8 cellular contexts compared by ENCODE assay signal in genomic region chr3:57757642-57758297, GRCh38. TPM values are rescaled to one million over a fixed set of nuclear protein-coding genes. Genes with fewer than 3 reads are reported as not detected.
A peak's percentile ranks its signal among the peaks of the same experiment; 100 is the strongest.
DNase-seq lines count a peak whose midpoint lies in the region; ATAC-seq, FAIRE-seq and TF ChIP-seq lines count a peak whose summit lies in the region.

No MANE protein-coding gene starts in this region.

- no peak for TF ChIP-seq POLR2A in H1 (IDR thresholded peaks at IDR 0.05; ENCODE audit: control extremely low read depth in 1 of 2, low read depth in 2 of 2, low read length in 2 of 2)

- H3K36me3 ChIP-seq in OCI-LY1 (ENCODE audit: insufficient read depth, low read length), result peaks cover 32% of the 10 kb centered on the region
- no peaks in the 10 kb centered on the region; a peak in 1 of 8 replicates for H3K36me3 ChIP-seq in H1 (ENCODE audit: control insufficient read depth in 2 of 4, insufficient read depth in 4 of 4, low read length in 3 of 4)

- H3K9me3 Mint-ChIP-seq in nephron, result no peaks in the 10 kb centered on the region

- ATAC-seq in GM19328 (IDR thresholded peaks at IDR 0.05; ENCODE audit: unreplicated experiment), result no peak
- ATAC-seq in HG02610 (IDR thresholded peaks at IDR 0.05; ENCODE audit: unreplicated experiment), result no peak

- no peak overlapping the region for H4K5ac ChIP-seq in H1 (ENCODE audit: insufficient read length, low read depth, low read length)

- no peak overlapping the region for H3K18ac ChIP-seq in H1 (ENCODE audit: extremely low read depth, low read length)

- no peak overlapping the region for H2AFZ ChIP-seq in OCI-LY1 (ENCODE audit: low read length)
- no peak overlapping the region for H2AFZ ChIP-seq in H1 (ENCODE audit: low read length)

- peaks cover 10% of the 10 kb centered on the region for H3K23me2 ChIP-seq in H1 (ENCODE audit: low read depth, low read length)

- CTCF ChIA-PET in H1 (lab: Charles Lee; ENCODE audit: partially characterized antibody), result interaction anchor here (2.1 kb wide), 1 partner anchor 99 kb away, joined by 11 read pairs; no protein-coding TSS in a partner anchor

- peak overlapping the region; percentile 41; the same call in 1 of the 2 replicates for H2BK12ac ChIP-seq in H1 (ENCODE audit: low read depth, low read length)

- peaks cover 16% of the 10 kb centered on the region for H3K36me3 Mint-ChIP-seq in nephron (ENCODE audit: low read depth)

- H3K4me3 ChIP-seq in OCI-LY1 (ENCODE audit: low read depth, low read length, poor library complexity, severe bottlenecking) (peak overlapping the region; percentile 89), H1 (ENCODE audit: extremely low read depth in 1 of 4, insufficient read depth in 2 of 4, low read depth in 3 of 4, low read length in 4 of 4) (peak overlapping the region; percentile 69 to 92 (median 86))

- H3K14ac ChIP-seq in H1 (ENCODE audit: insufficient read length), result no peak overlapping the region

- H3K4me1 ChIP-seq in OCI-LY1 (ENCODE audit: insufficient read depth, low read length, severe bottlenecking), result peaks cover 40% of the 10 kb centered on the region
- peaks cover 0 to 7% (median under 1%) of the 10 kb centered on the region in 4 experiments; a peak in 2 of 7 replicates for H3K4me1 ChIP-seq in H1 (replicated peaks in 1 of 4; ENCODE audit: control insufficient read depth in 3 of 4, insufficient read depth in 4 of 4, low read length in 3 of 4)

- H3K9me3 ChIP-seq in OCI-LY1 (ENCODE audit: low read length), result no peaks in the 10 kb centered on the region
- no peaks in the 10 kb centered on the region for H3K9me3 ChIP-seq in H1 (ENCODE audit: insufficient read depth in 2 of 2, low read depth in 1 of 2, low read length in 1 of 2)

- no peak for TF ChIP-seq RAD21 in H1 (IDR thresholded peaks at IDR 0.05 in 1 of 2, conservative IDR thresholded peaks at IDR 0.05 in 1 of 2; ENCODE audit: low read depth in 2 of 2, low read length in 2 of 2)

- H2BK20ac ChIP-seq in H1 (ENCODE audit: low read length), result no peak overlapping the region

- no peak overlapping the region for H2BK15ac ChIP-seq in H1 (ENCODE audit: low read length)

- H3F3A ChIP-seq in OCI-LY1 (ENCODE audit: insufficient read depth, low read length), result no peaks in the 10 kb centered on the region

- H3K4me2 ChIP-seq in OCI-LY1 (ENCODE audit: low read length), result peak overlapping the region; percentile 99
- peak overlapping the region; percentile 85 to 91 for H3K4me2 ChIP-seq in H1 (ENCODE audit: insufficient read depth in 1 of 2, low read depth in 2 of 2, low read length in 2 of 2)

- no peak overlapping the region for H2BK120ac ChIP-seq in H1 (replicated peaks; ENCODE audit: low read depth, low read length)

- H3K27me3 Mint-ChIP-seq in nephron (ENCODE audit: low read depth), result no peaks in the 10 kb centered on the region

- TF ChIP-seq EP300 in H1 (IDR thresholded peaks at IDR 0.05; ENCODE audit: borderline replicate concordance in 1 of 2, low read depth in 2 of 2, low read length in 2 of 2), result no peak

- no peaks in the 10 kb centered on the region for H3K9me2 ChIP-seq in OCI-LY1 (ENCODE audit: low read depth, low read length)

- 12% methylated on average over 26 of the region's 26 CpGs; no CpG with 5 or more reads in 1 of the 2 experiments for WGBS in H1 (ENCODE audit: extremely low coverage in 1 of 2, insufficient coverage in 1 of 2, insufficient read length in 1 of 2, insufficient replicate concordance in 2 of 2, low coverage in 1 of 2, low lambda C conversion rate in 2 of 2, missing lambda C conversion rate in 1 of 2), 2 experiments

- H3K27me3 ChIP-seq in OCI-LY1 (ENCODE audit: insufficient read depth, low read length) (no peaks in the 10 kb centered on the region), H1 (replicated peaks in 1 of 4; ENCODE audit: control insufficient read depth in 3 of 4, extremely low read depth in 1 of 4, insufficient read depth in 3 of 4, low read length in 3 of 4) (no peaks in the 10 kb centered on the region)

- H3K56ac ChIP-seq in H1 (replicated peaks; ENCODE audit: insufficient read length, low read depth, low read length), result no peak overlapping the region

- H4K8ac ChIP-seq in H1 (ENCODE audit: extremely low read depth, insufficient read depth, low read length), result no peak overlapping the region

- H3K4ac ChIP-seq in H1 (replicated peaks; ENCODE audit: insufficient read length, low read depth, low read length), result no peak overlapping the region

- no peaks in the 10 kb centered on the region for H4K20me1 ChIP-seq in OCI-LY1 (ENCODE audit: insufficient read depth, low read length)
- peaks cover 9 to 10% of the 10 kb centered on the region in 2 experiments for H4K20me1 ChIP-seq in H1 (replicated peaks in 1 of 2; ENCODE audit: control insufficient read depth in 1 of 2, insufficient read depth in 2 of 2, low read length in 2 of 2)

- H3K23ac ChIP-seq in H1 (ENCODE audit: insufficient read length), result no peak overlapping the region

- H3K4me3 Mint-ChIP-seq in nephron, result peak overlapping the region; percentile 98 to 99 (median 99)

- no peak for FAIRE-seq in H1 (lab: Jason Lieb, UNC)

- H3K9ac ChIP-seq in OCI-LY1 (ENCODE audit: low read length) (peak overlapping the region; percentile 90), H1 (replicated peaks in 1 of 4; ENCODE audit: extremely low read depth in 1 of 4, low read depth in 3 of 4, low read length in 3 of 4) (peak overlapping the region in 3 of 4 experiments; percentile 3 to 85 (median 13); a peak in 4 of 7 replicates)

- TF ChIP-seq CTCF in OCI-LY1 (IDR thresholded peaks at IDR 0.05; ENCODE audit: low read length) (no peak), H1 (IDR thresholded peaks at IDR 0.05; ENCODE audit: control extremely low read depth in 1 of 3, insufficient read depth in 1 of 3, low read depth in 1 of 3, low read length in 3 of 3) (no peak), nephron (IDR thresholded peaks at IDR 0.05; ENCODE audit: unreplicated experiment in 3 of 3) (no peak)

- DNase-seq in ELR (ENCODE audit: low read depth) (peak; percentile 42), H1 (ENCODE audit: low read depth in 1 of 2, low spot score in 2 of 2) (no peak), NCI-H446 (lab: John Stamatoyannopoulos, UW) (no peak)
- DNase-seq in stimulated activated CD4-positive, alpha-beta T cell treated with anti-CD3 and anti-CD28 coated beads, Interleukin-15, amount 100 ng/mL, for 24 hours, result no peak

- H3K79me2 ChIP-seq in OCI-LY1 (ENCODE audit: insufficient read depth, low read length) (peaks cover 47% of the 10 kb centered on the region), H1 (ENCODE audit: control insufficient read depth in 1 of 2, insufficient read depth in 2 of 2, low read length in 2 of 2) (peaks cover 3 to 52% of the 10 kb centered on the region in 2 experiments)

- H4K91ac ChIP-seq in H1 (replicated peaks; ENCODE audit: insufficient read length, low read length), result no peak overlapping the region

- H3K79me1 ChIP-seq in H1 (ENCODE audit: low read depth, low read length), result no peaks in the 10 kb centered on the region

- no peak overlapping the region for H2BK5ac ChIP-seq in H1 (ENCODE audit: low read depth, low read length)

- peak overlapping the region; percentile 83 to 93 (median 93) for H3K27ac Mint-ChIP-seq in nephron

- H3K27ac ChIP-seq in OCI-LY1 (ENCODE audit: low read depth, low read length, poor library complexity, severe bottlenecking) (no peak overlapping the region), H1 (ENCODE audit: low read depth, low read length) (no peak overlapping the region)

- no peak overlapping the region for H2AK5ac ChIP-seq in H1 (ENCODE audit: low read depth, low read length)

- POLR2A ChIA-PET in H1 (lab: Charles Lee; ENCODE audit: partially characterized antibody), result interaction anchor here (0.8 to 1.6 kb wide), 3 partner anchors 13 to 161 kb away, joined by 3 to 6 read pairs (median 3); partner anchors contain the start of gene ARF4

- H3K4me1 Mint-ChIP-seq in nephron, result peaks cover 25% of the 10 kb centered on the region

TF ChIP-seq in H1, 55 proteins besides CTCF, POLR2A, EP300 and RAD21:
- TF ChIP-seq CTBP2 (IDR thresholded peaks at IDR 0.05; ENCODE audit: borderline replicate concordance, insufficient read depth, insufficient read length, low read length), result no peak
- TF ChIP-seq YY1 (IDR thresholded peaks at IDR 0.05; ENCODE audit: low read depth, low read length), result peak; percentile 57; the same call in 1 of the 2 replicates

RNA-seq across cellular contexts. Expression of gene SLMAP, which starts 1.7 kb away (rescaled TPM):
- 67.6 and 70.4 TPM in 2 replicates for total RNA-seq in H1 (2021; fragmentation: NEBNext Ultra II Directional; extraction: Animal tissue kit (Norgen Biotek cat#: 25700))
- 13.6 and 16.9 TPM in 2 replicates for polyA plus RNA-seq in H1 (2011; rRNA removed)
- polyA plus RNA-seq in H1 (2011; cell fraction: cytosol; rRNA removed), result 19.5 TPM
- 52.7 TPM for polyA plus RNA-seq in H1 (2011; cell fraction: nucleus; rRNA removed)
- 18.8 to 37.7 TPM (median 23.9 TPM) in 4 replicates for polyA plus RNA-seq in H1 (2012, experiment 1 of 2)
- 1.7 TPM for polyA plus RNA-seq in H1 (2012, experiment 2 of 2)
- polyA plus RNA-seq in H1 (2013, experiment 1 of 2), result 30.8 TPM
- polyA plus RNA-seq in H1 (2013, experiment 2 of 2), result 31.4 TPM
- polyA minus RNA-seq in H1 (2011; rRNA and poly(A)+ RNA removed), result 53.2 and 56.1 TPM in 2 replicates
- polyA minus RNA-seq in H1 (2011; cell fraction: cytosol; rRNA and poly(A)+ RNA removed), result 38.8 TPM
- polyA minus RNA-seq in H1 (2011; cell fraction: nucleus; rRNA and poly(A)+ RNA removed), result 116 TPM
